ENCODE assay signal across 9 cellular contexts in genomic region chr11:118690553-118691304, GRCh38. TPM values are rescaled to one million over a fixed set of nuclear protein-coding genes. Genes with fewer than 3 reads are reported as not detected.
A peak's percentile ranks its signal among the peaks of the same experiment; 100 is the strongest.
DNase-seq lines count a peak whose midpoint lies in the region; ATAC-seq and TF ChIP-seq lines count a peak whose summit lies in the region.
"Had no signal": no experiment of that assay in that cellular context is flagged by ENCODE, and none has a peak within 500 bp of the region (broad histone marks: within the 10 kb centered on the region; RNA-seq: fewer than 3 reads in every experiment).

No MANE protein-coding gene starts in this region.

- H3K4me2 ChIP-seq in mammary epithelial cell (ENCODE audit: insufficient read depth, low read depth, low read length): peak overlapping the region; percentile 69

- H3K9ac ChIP-seq in mammary epithelial cell (ENCODE audit: insufficient read depth, low read length): no peak overlapping the region

- in situ Hi-C loops in mammary epithelial cell (cut with MboI; ENCODE audit: low sequenced_read_pairs in 2 of 2): loop anchor here (10.0 kb wide), 2 partner anchors 244 to 264 kb away; partner anchors contain the start of gene UPK2 (in 1 of the 2)

- dilution Hi-C loops in mammary epithelial cell (cut with HindIII; ENCODE audit: low sequenced_read_pairs): no loop called here

- WGBS in mammary epithelial cell (ENCODE audit: low coverage, missing lambda C conversion rate): 66% methylated on average over 14 of the region's 15 CpGs

- no peak for TF ChIP-seq CTCF in left ventricle myocardium inferior (IDR thresholded peaks at IDR 0.05; ENCODE audit: borderline replicate concordance)
- TF ChIP-seq CTCF in mammary epithelial cell (conservative IDR thresholded peaks at IDR 0.05 in 1 of 2, IDR thresholded peaks at IDR 0.05 in 1 of 2; ENCODE audit: extremely low read depth in 1 of 2, insufficient read depth in 1 of 2, low read depth in 1 of 2, low read length in 2 of 2): no peak
- TF ChIP-seq CTCF in natural killer cell (IDR thresholded peaks at IDR 0.05): no peak
- TF ChIP-seq CTCF in uterus (IDR thresholded peaks at IDR 0.05): no peak
- no peak for TF ChIP-seq CTCF in GM10248 (IDR thresholded peaks at IDR 0.05; ENCODE audit: control extremely low read depth, extremely low read depth, low read depth, missing control alignments)

- no peak for TF ChIP-seq POLR2A in uterus (IDR thresholded peaks at IDR 0.05)

- BruUV-seq in mammary epithelial cell (replicated peaks; lab: Mats Ljungman, UMichigan): no TSS peak

- H3K79me2 ChIP-seq in mammary epithelial cell (ENCODE audit: insufficient read depth, low read length): no peaks in the 10 kb centered on the region

- H3K36me3 Mint-ChIP-seq in natural killer cell: no peaks in the 10 kb centered on the region

- intact Hi-C loops in left ventricle myocardium inferior (cut with micrococcal nuclease) (loop anchor here (10.0 kb wide), 1 partner anchor 274 kb away; no protein-coding TSS in a partner anchor), left ventricle myocardium superior (cut with micrococcal nuclease) (no loop called here), mammary epithelial cell (cut with micrococcal nuclease) (loop anchor here (1.0 to 10.0 kb wide), 8 partner anchors 32 to 644 kb away; partner anchors contain the start of genes DDX6, RNF26, SLC37A4 and UPK2), natural killer cell (cut with micrococcal nuclease) (loop anchor here (1.0 to 5.0 kb wide), 5 partner anchors 37 to 266 kb away; partner anchors contain the start of genes DDX6 and UPK2), uterus (cut with DNase I; ENCODE audit: low total_unique reads) (no loop called here)

- H4K20me1 ChIP-seq in mammary epithelial cell (ENCODE audit: insufficient read depth, low read length): no peaks in the 10 kb centered on the region

- no peak for DNase-seq in left ventricle myocardium inferior
- no peak for DNase-seq in left ventricle myocardium superior
- DNase-seq in mammary epithelial cell: no peak
- no peak for DNase-seq in natural killer cell
- DNase-seq in uterus: no peak
- DNase-seq in GM10248 (ENCODE audit: extremely low spot score): no peak
- no peak for DNase-seq in stimulated activated CD4-positive, alpha-beta T cell treated with anti-CD3 and anti-CD28 coated beads, Interleukin-4, amount 100 ng/mL, for 24 hours

- H3K4me1 ChIP-seq in left ventricle myocardium inferior (peaks cover 17% of the 10 kb centered on the region), mammary epithelial cell (ENCODE audit: insufficient read depth, low read length) (peaks cover 37% of the 10 kb centered on the region), uterus (no peaks in the 10 kb centered on the region)

- POLR2A ChIA-PET in GM10248 (lab: Yijun Ruan, JAX): no interaction called here

- H3K27ac ChIP-seq in left ventricle myocardium inferior (replicated peaks) (peak overlapping the region; percentile 86), mammary epithelial cell (ENCODE audit: insufficient read depth, low read depth, low read length) (peak overlapping the region; percentile 16), uterus (peak overlapping the region; percentile 61 to 63)

- H3K27me3 Mint-ChIP-seq in natural killer cell (ENCODE audit: low read depth in 2 of 2): peaks cover 3 to 7% of the 10 kb centered on the region in 2 donors

- H3K27ac Mint-ChIP-seq in natural killer cell: peak overlapping the region in 1 of 2 donors; percentile 82

- H3K4me3 ChIP-seq in left ventricle myocardium inferior: peak overlapping the region; percentile 62
- H3K4me3 ChIP-seq in mammary epithelial cell (replicated peaks in 1 of 3; ENCODE audit: insufficient read depth in 1 of 3, low read depth in 2 of 3, low read length in 3 of 3): no peak overlapping the region
- no peak overlapping the region for H3K4me3 ChIP-seq in uterus

- no peak for ATAC-seq in left ventricle myocardium superior
- ATAC-seq in natural killer cell: no peak
- ATAC-seq in GM18909 (IDR thresholded peaks at IDR 0.05; ENCODE audit: poor library complexity, unreplicated experiment): no peak

- H3K27me3 ChIP-seq in left ventricle myocardium inferior (ENCODE audit: low read depth) (no peaks in the 10 kb centered on the region), mammary epithelial cell (ENCODE audit: insufficient read depth, low read length) (no peaks in the 10 kb centered on the region), uterus (no peaks in the 10 kb centered on the region)

- H3K36me3 ChIP-seq in left ventricle myocardium inferior (no peaks in the 10 kb centered on the region), mammary epithelial cell (ENCODE audit: insufficient read depth, low read length) (no peaks in the 10 kb centered on the region), uterus (no peaks in the 10 kb centered on the region)

- no peaks in the 10 kb centered on the region for H3K9me3 Mint-ChIP-seq in natural killer cell

- H2AFZ ChIP-seq in mammary epithelial cell (ENCODE audit: low read depth, low read length): peak overlapping the region; percentile 61

- H3K4me1 Mint-ChIP-seq in natural killer cell: peaks cover 34 to 57% of the 10 kb centered on the region in 2 donors

- H3K9me3 ChIP-seq in left ventricle myocardium inferior (replicated peaks) (no peaks in the 10 kb centered on the region), mammary epithelial cell (replicated peaks; ENCODE audit: insufficient read depth, low read length) (no peaks in the 10 kb centered on the region), uterus (no peaks in the 10 kb centered on the region)

- peak overlapping the region; percentile 42 for H3K4me3 Mint-ChIP-seq in natural killer cell

- CTCF ChIA-PET in mammary epithelial cell (lab: Charles Lee; ENCODE audit: low non-redundant PET) (no interaction called here), GM10248 (lab: Yijun Ruan, JAX) (interaction anchor here (0.6 to 4.3 kb wide), 59 partner anchors 8 to 683 kb away, joined by 3 to 45 read pairs (median 5); partner anchors contain the start of genes BCL9L, CENATAC, CXCR5 and DDX6)

RNA-seq across cellular contexts. Expression of gene TREH, which starts 11.3 kb away (rescaled TPM):
- total RNA-seq in left ventricle myocardium inferior: not detected
- total RNA-seq in left ventricle myocardium superior: not detected
- total RNA-seq in mammary epithelial cell: under 1 TPM in 1 of 2 donors, not detected in 1; 0.33 TPM
- not detected for polyA plus RNA-seq in mammary epithelial cell
- polyA minus RNA-seq in mammary epithelial cell: not detected
- total RNA-seq in natural killer cell: not detected
- total RNA-seq in uterus: not detected
- total RNA-seq: cerebellum had no signal

Comparison
In these comparisons a context has a peak if more than half of its experiments do, and no peak if none do; other contexts are left out.
1. intact Hi-C loops: an anchor here in left ventricle myocardium inferior (10.0 kb wide), mammary epithelial cell (1.0 to 10.0 kb wide) and natural killer cell (1.0 to 5.0 kb wide); none called in left ventricle myocardium superior and uterus.
2. H3K27ac ChIP-seq: peak in every context shown above with its lines; median percentile 86 in left ventricle myocardium inferior; 62 in uterus; 16 in mammary epithelial cell.